In genomic region chr21:31159808-31160207, GRCh38 we compare ENCODE assay signal across 16 cellular contexts.
A peak's percentile ranks its signal among the peaks of the same experiment; 100 is the strongest.
DNase-seq lines count a peak whose midpoint lies in the region; ATAC-seq, FAIRE-seq and TF ChIP-seq lines count a peak whose summit lies in the region.
"Had no signal": no experiment of that assay in that cellular context is flagged by ENCODE, and none has a peak within 500 bp of the region (broad histone marks: within the 10 kb centered on the region; RNA-seq: fewer than 3 reads in every experiment).

No MANE protein-coding gene starts in this region.

- ATAC-seq in CD4-positive, alpha-beta T cell (ENCODE audit: poor library complexity) = no peak
- no peak for ATAC-seq in GM21447 (IDR thresholded peaks at IDR 0.05; ENCODE audit: unreplicated experiment)
- ATAC-seq: esophagus mucosa had no signal

- H3K4me1 Mint-ChIP-seq in CD4-positive, alpha-beta T cell (ENCODE audit: low read depth) = peaks cover 83% of the 10 kb centered on the region
- H3K4me1 Mint-ChIP-seq in neural crest cell = peaks cover 43% of the 10 kb centered on the region
- peaks cover 30% of the 10 kb centered on the region for H3K4me1 Mint-ChIP-seq in CD14-positive monocyte

- peak overlapping the region; percentile 55; the same call in 1 of the 2 replicates for H2BK5ac ChIP-seq in H1 (ENCODE audit: low read depth, low read length)

- CTCF ChIA-PET in CD4-positive, alpha-beta T cell (lab: Charles Lee) = interaction anchor here (0.9 to 1.5 kb wide), 2 partner anchors 21 to 421 kb away, joined by 3 to 4 read pairs; no protein-coding TSS in a partner anchor
- CTCF ChIA-PET in H1 (lab: Charles Lee; ENCODE audit: partially characterized antibody) = interaction anchor here (1.3 to 1.9 kb wide), 4 partner anchors 9 to 444 kb away, joined by 3 to 8 read pairs (median 6); no protein-coding TSS in a partner anchor

- H3K18ac ChIP-seq in H1 (ENCODE audit: extremely low read depth, low read length) = no peak overlapping the region

- no peaks in the 10 kb centered on the region for H4K20me1 ChIP-seq in Loucy (ENCODE audit: insufficient read depth, low read length, poor library complexity, severe bottlenecking)
- H4K20me1 ChIP-seq in H1 (replicated peaks in 1 of 2; ENCODE audit: control insufficient read depth in 1 of 2, insufficient read depth in 2 of 2, low read length in 2 of 2) = no peaks in the 10 kb centered on the region

- TF ChIP-seq RAD21 in H1 (IDR thresholded peaks at IDR 0.05 in 1 of 2, conservative IDR thresholded peaks at IDR 0.05 in 1 of 2; ENCODE audit: low read depth in 2 of 2, low read length in 2 of 2) = no peak

- peak overlapping the region; percentile 53 for H3K9ac ChIP-seq in Loucy (ENCODE audit: low read depth, low read length, poor library complexity, severe bottlenecking)
- no peak overlapping the region for H3K9ac ChIP-seq in H1 (replicated peaks in 1 of 4; ENCODE audit: extremely low read depth in 1 of 4, low read depth in 3 of 4, low read length in 3 of 4)

- no peak overlapping the region for H3K14ac ChIP-seq in H1 (ENCODE audit: insufficient read length)

- H4K5ac ChIP-seq in H1 (ENCODE audit: insufficient read length, low read depth, low read length) = no peak overlapping the region

- peaks cover 12% of the 10 kb centered on the region for H3K9me3 ChIP-seq in CD4-positive, alpha-beta T cell (ENCODE audit: control insufficient read depth, low read length)
- peaks cover 8% of the 10 kb centered on the region; the same call in 1 of the 2 replicates for H3K9me3 ChIP-seq in Loucy (ENCODE audit: insufficient read depth, low read depth, low read length)
- H3K9me3 ChIP-seq in H1 (ENCODE audit: insufficient read depth in 2 of 2, low read depth in 1 of 2, low read length in 1 of 2) = peaks cover 12% of the 10 kb centered on the region in 2 experiments; a peak in 3 of 4 replicates

- intact Hi-C loops in CD4-positive, alpha-beta T cell (cut with DNase I, micrococcal nuclease) = loop anchor here (1.0 to 10.0 kb wide), 4 partner anchors 10 to 575 kb away; partner anchors contain the start of gene SCAF4 (in 1 of the 2)
- intact Hi-C loops in CD14-positive monocyte (cut with micrococcal nuclease) = no loop called here

- H3K27me3 Mint-ChIP-seq in CD4-positive, alpha-beta T cell = no peaks in the 10 kb centered on the region
- H3K27me3 Mint-ChIP-seq in neural crest cell (ENCODE audit: low read depth) (no peaks in the 10 kb centered on the region), CD14-positive monocyte (ENCODE audit: low read depth in 3 of 3) (peaks cover 0 to 2% (median 0%) of the 10 kb centered on the region in 3 donors)

- H4K91ac ChIP-seq in H1 (replicated peaks; ENCODE audit: insufficient read length, low read length) = no peak overlapping the region

- no peak overlapping the region; the same call in 1 of the 2 replicates for H2BK12ac ChIP-seq in H1 (ENCODE audit: low read depth, low read length)

- no peak for DNase-seq in CD4-positive, alpha-beta T cell
- DNase-seq in H1 (ENCODE audit: low read depth in 1 of 2, low spot score in 2 of 2) (no peak), neural crest cell (ENCODE audit: low read depth, low spot score) (no peak), CD14-positive monocyte (ENCODE audit: low spot score) (no peak), iPS-NIHi11 (ENCODE audit: low spot score) (no peak), 8988T (no peak)
- DNase-seq: activated CD8-positive, alpha-beta memory T cell treated with anti-CD3 and anti-CD28 coated beads, Interleukin-2, amount 50 U/mL, for 4 hours; COR-L47; NCI-H1436; NCI-H524 treated with DMSO at 0.1 percent for 48 hours; stimulated activated CD4-positive, alpha-beta T cell treated with anti-CD3 and anti-CD28 coated beads, Interleukin-4, amount 100 ng/mL, for 24 hours had no signal

- FAIRE-seq in H1 (lab: Jason Lieb, UNC) = no peak

- H3K4me3 ChIP-seq in Loucy (ENCODE audit: low read length, poor library complexity, severe bottlenecking) (peak overlapping the region; percentile 56), H1 (ENCODE audit: extremely low read depth in 1 of 4, insufficient read depth in 2 of 4, low read depth in 3 of 4, low read length in 4 of 4) (peak overlapping the region in 2 of 4 experiments; percentile 18 to 50; a peak in 4 of 8 replicates)

- no peaks in the 10 kb centered on the region for H3K9me3 Mint-ChIP-seq in CD4-positive, alpha-beta T cell
- peaks cover 3% of the 10 kb centered on the region for H3K9me3 Mint-ChIP-seq in neural crest cell
- peaks cover 5 to 24% (median 19%) of the 10 kb centered on the region in 7 donors for H3K9me3 Mint-ChIP-seq in CD14-positive monocyte

- H3K27ac ChIP-seq in CD4-positive, alpha-beta T cell (ENCODE audit: low read depth, low read length) = peak overlapping the region; percentile 72
- no peak overlapping the region for H3K27ac ChIP-seq in H1 (ENCODE audit: low read depth, low read length)
- H3K27ac ChIP-seq: cardiac muscle cell, RWPE1 had no signal

- WGBS in H1 (ENCODE audit: extremely low coverage in 1 of 2, insufficient coverage in 1 of 2, insufficient read length in 1 of 2, insufficient replicate concordance in 2 of 2, low coverage in 1 of 2, low lambda C conversion rate in 2 of 2, missing lambda C conversion rate in 1 of 2), 2 experiments = 60% methylated on average over 5 of the region's 5 CpGs; no CpG with 5 or more reads in 1 of the 2 experiments

- no peak overlapping the region for H4K8ac ChIP-seq in H1 (ENCODE audit: extremely low read depth, insufficient read depth, low read length)

- H3K79me1 ChIP-seq in H1 (ENCODE audit: low read depth, low read length) = no peaks in the 10 kb centered on the region

- no peak for TF ChIP-seq POLR2A in H1 (IDR thresholded peaks at IDR 0.05; ENCODE audit: control extremely low read depth in 1 of 2, low read depth in 2 of 2, low read length in 2 of 2)

- H3K36me3 Mint-ChIP-seq in CD4-positive, alpha-beta T cell (ENCODE audit: low read depth) = peaks cover 65% of the 10 kb centered on the region
- peaks cover 15% of the 10 kb centered on the region for H3K36me3 Mint-ChIP-seq in neural crest cell (ENCODE audit: low read depth)
- H3K36me3 Mint-ChIP-seq in CD14-positive monocyte = peaks cover 24 to 56% of the 10 kb centered on the region in 2 donors

- peak overlapping the region; percentile 86 for H3K27ac Mint-ChIP-seq in CD4-positive, alpha-beta T cell
- H3K27ac Mint-ChIP-seq in neural crest cell (ENCODE audit: unreplicated experiment) (no peak overlapping the region), CD14-positive monocyte (peak overlapping the region in 3 of 7 donors; percentile 13 to 82 (median 35))

- H3K27me3 ChIP-seq in CD4-positive, alpha-beta T cell (ENCODE audit: control insufficient read depth, insufficient read depth, low read length) = no peaks in the 10 kb centered on the region
- H3K27me3 ChIP-seq in Loucy (ENCODE audit: insufficient read depth, low read length, poor library complexity, severe bottlenecking) (no peaks in the 10 kb centered on the region), H1 (replicated peaks in 1 of 4; ENCODE audit: control insufficient read depth in 3 of 4, extremely low read depth in 1 of 4, insufficient read depth in 3 of 4, low read length in 3 of 4) (no peaks in the 10 kb centered on the region; a peak in 1 of 7 replicates)
- H3K27me3 ChIP-seq: cardiac muscle cell had no signal

- H3K36me3 ChIP-seq in Loucy (ENCODE audit: insufficient read depth, low read length) (peaks cover 5% of the 10 kb centered on the region; the same call in 1 of the 2 replicates), H1 (ENCODE audit: control insufficient read depth in 2 of 4, insufficient read depth in 4 of 4, low read length in 3 of 4) (peaks cover 0 to 11% (median 4%) of the 10 kb centered on the region in 4 experiments; a peak in 3 of 8 replicates)
- H3K36me3 ChIP-seq: cardiac muscle cell had no signal

- H3K4me3 Mint-ChIP-seq in CD4-positive, alpha-beta T cell = peak overlapping the region; percentile 70
- H3K4me3 Mint-ChIP-seq in neural crest cell (peak overlapping the region; percentile 86), CD14-positive monocyte (peak overlapping the region in 1 of 2 donors; percentile 71)

- H3K56ac ChIP-seq in H1 (replicated peaks; ENCODE audit: insufficient read length, low read depth, low read length) = no peak overlapping the region

- no peaks in the 10 kb centered on the region; the same call in 1 of the 2 replicates for H3K23me2 ChIP-seq in H1 (ENCODE audit: low read depth, low read length)

- no peak for TF ChIP-seq CTCF in CD4-positive, alpha-beta T cell (IDR thresholded peaks at IDR 0.05)
- no peak for TF ChIP-seq CTCF in Loucy (conservative IDR thresholded peaks at IDR 0.05; ENCODE audit: low read length)
- no peak for TF ChIP-seq CTCF in H1 (IDR thresholded peaks at IDR 0.05; ENCODE audit: control extremely low read depth in 1 of 3, insufficient read depth in 1 of 3, low read depth in 1 of 3, low read length in 3 of 3)
- no peak for TF ChIP-seq CTCF in neural crest cell (conservative IDR thresholded peaks at IDR 0.05)
- TF ChIP-seq CTCF in CD14-positive monocyte (IDR thresholded peaks at IDR 0.05) = no peak

- H3K4ac ChIP-seq in H1 (replicated peaks; ENCODE audit: insufficient read length, low read depth, low read length) = no peak overlapping the region

- no peak overlapping the region for H3K23ac ChIP-seq in H1 (ENCODE audit: insufficient read length)

- no peak overlapping the region for H2BK20ac ChIP-seq in H1 (ENCODE audit: low read length)

- no peak overlapping the region for H2BK15ac ChIP-seq in H1 (ENCODE audit: low read length)

- peaks cover 37% of the 10 kb centered on the region for H3K4me1 ChIP-seq in Loucy (ENCODE audit: insufficient read depth, low read length, poor library complexity, severe bottlenecking)
- peaks cover 7 to 22% (median 12%) of the 10 kb centered on the region in 4 experiments; a peak in 6 of 7 replicates for H3K4me1 ChIP-seq in H1 (replicated peaks in 1 of 4; ENCODE audit: control insufficient read depth in 3 of 4, insufficient read depth in 4 of 4, low read length in 3 of 4)

- no peak overlapping the region for H2AK5ac ChIP-seq in H1 (ENCODE audit: low read depth, low read length)

- H2AFZ ChIP-seq in Loucy (ENCODE audit: low read length) = no peak overlapping the region
- H2AFZ ChIP-seq in H1 (ENCODE audit: low read length) = no peak overlapping the region

- H3K4me2 ChIP-seq in Loucy (ENCODE audit: low read depth, low read length, poor library complexity, severe bottlenecking) (peak overlapping the region; percentile 66), H1 (ENCODE audit: insufficient read depth in 1 of 2, low read depth in 2 of 2, low read length in 2 of 2) (peak overlapping the region; percentile 68 to 70)

- POLR2A ChIA-PET in CD4-positive, alpha-beta T cell (lab: Charles Lee) = interaction anchor here (1.0 to 10.7 kb wide), 8 partner anchors 9 to 32 kb away, joined by 3 to 100 read pairs (median 15); no protein-coding TSS in a partner anchor
- POLR2A ChIA-PET in H1 (lab: Charles Lee; ENCODE audit: partially characterized antibody) = interaction anchor here (0.6 to 1.0 kb wide), 2 partner anchors 35 to 399 kb away, joined by 3 read pairs; no protein-coding TSS in a partner anchor

- TF ChIP-seq EP300 in H1 (IDR thresholded peaks at IDR 0.05; ENCODE audit: borderline replicate concordance in 1 of 2, low read depth in 2 of 2, low read length in 2 of 2) = no peak

- H3K9me2 ChIP-seq in Loucy (replicated peaks; ENCODE audit: low read depth, low read length) = no peaks in the 10 kb centered on the region

- H2BK120ac ChIP-seq in H1 (replicated peaks; ENCODE audit: low read depth, low read length) = no peak overlapping the region

- H3K79me2 ChIP-seq in Loucy (ENCODE audit: insufficient read depth, low read length) (no peaks in the 10 kb centered on the region), H1 (ENCODE audit: control insufficient read depth in 1 of 2, insufficient read depth in 2 of 2, low read length in 2 of 2) (no peaks in the 10 kb centered on the region)

- peaks cover 9% of the 10 kb centered on the region; the same call in 1 of the 2 replicates for H3F3A ChIP-seq in Loucy (ENCODE audit: low read depth)

Comparison
In these comparisons a context has a peak if more than half of its experiments do, and no peak if none do; other contexts are left out.
1. intact Hi-C loops: an anchor here in CD4-positive, alpha-beta T cell (1.0 to 10.0 kb wide); none called in CD14-positive monocyte.